21 cellular contexts compared by ENCODE assay signal in genomic region chr7:92729172-92729571, GRCh38.
DNase-seq lines count a peak whose midpoint lies in the region; ATAC-seq, FAIRE-seq and TF ChIP-seq lines count a peak whose summit lies in the region.
"Had no signal": no experiment of that assay in that cellular context is flagged by ENCODE, and none has a peak within 500 bp of the region (broad histone marks: within the 10 kb centered on the region; RNA-seq: fewer than 3 reads in every experiment).

No MANE protein-coding gene starts in this region.

- no peak overlapping the region for H3K4me3 ChIP-seq in breast epithelium
- H3K4me3 ChIP-seq in Panc1 (ENCODE audit: low read depth in 2 of 2, low read length in 2 of 2), result no peak overlapping the region
- H3K4me3 ChIP-seq in K562, result no peak overlapping the region
- no peak overlapping the region for H3K4me3 ChIP-seq in A673 (ENCODE audit: low read depth, low read length, poor library complexity, severe bottlenecking)
- no peak overlapping the region for H3K4me3 ChIP-seq in tibial artery
- H3K4me3 ChIP-seq: coronary artery had no signal

- peaks cover 47% of the 10 kb centered on the region; the same call in 2 of the 3 replicates for H3K79me2 ChIP-seq in K562 (ENCODE audit: control insufficient read depth, insufficient read depth, low read length)

- H3K27me3 Mint-ChIP-seq in MCF 10A (ENCODE audit: insufficient read depth, unreplicated experiment), result no peaks in the 10 kb centered on the region
- H3K27me3 Mint-ChIP-seq: brain; CD4-positive, alpha-beta T cell; memory B cell had no signal

- H3K4me1 ChIP-seq in breast epithelium, result no peaks in the 10 kb centered on the region
- H3K4me1 ChIP-seq in Panc1 (ENCODE audit: control insufficient read depth, insufficient read depth, low read length), result no peaks in the 10 kb centered on the region
- peaks cover 0 to 7% of the 10 kb centered on the region in 2 experiments; a peak in 2 of 5 replicates for H3K4me1 ChIP-seq in K562 (replicated peaks in 1 of 2; ENCODE audit: control insufficient read depth in 2 of 2, insufficient read depth in 2 of 2, low read length in 2 of 2)
- H3K4me1 ChIP-seq in A673 (ENCODE audit: insufficient read depth, low read length, poor library complexity, severe bottlenecking), result peaks cover 18% of the 10 kb centered on the region
- peaks cover 0 to 17% (median 0%) of the 10 kb centered on the region in 4 donors for H3K4me1 ChIP-seq in tibial artery

- H3K9ac ChIP-seq in K562 (ENCODE audit: insufficient read depth in 1 of 2, low read depth in 2 of 2, low read length in 2 of 2), result no peak overlapping the region

- TF ChIP-seq POLR2A in breast epithelium (IDR thresholded peaks at IDR 0.05), result no peak
- no peak for TF ChIP-seq POLR2A in K562 (conservative IDR thresholded peaks at IDR 0.05)

- H3K27ac ChIP-seq in breast epithelium (no peak overlapping the region), Panc1 (ENCODE audit: low read length) (0 out of 2 replicates have a peak overlapping the region, but pooled peaks have one; percentile 45), K562 (ENCODE audit: extremely low read depth, low read depth, low read length) (no peak overlapping the region), A673 (ENCODE audit: low read depth, low read length, poor library complexity, severe bottlenecking) (no peak overlapping the region), tibial artery (no peak overlapping the region)
- H3K27ac ChIP-seq: coronary artery had no signal

- no peak for TF ChIP-seq RAD21 in K562 (CRISPR knock-in tag; conservative IDR thresholded peaks at IDR 0.05 in 1 of 2, IDR thresholded peaks at IDR 0.05 in 1 of 2)

- TF ChIP-seq CTCF in MCF 10A (IDR thresholded peaks at IDR 0.05; ENCODE audit: unreplicated experiment), result no peak
- no peak for TF ChIP-seq CTCF in breast epithelium (IDR thresholded peaks at IDR 0.05)
- TF ChIP-seq CTCF in Panc1 (IDR thresholded peaks at IDR 0.05), result no peak
- no peak for TF ChIP-seq CTCF in K562 (IDR thresholded peaks at IDR 0.05 in 2 of 3, conservative IDR thresholded peaks at IDR 0.05 in 1 of 3; ENCODE audit: insufficient read depth in 2 of 3, low read depth in 1 of 3, low read length in 3 of 3)
- TF ChIP-seq CTCF in A673 (conservative IDR thresholded peaks at IDR 0.05; ENCODE audit: low read depth, low read length), result no peak
- TF ChIP-seq CTCF in tibial artery (IDR thresholded peaks at IDR 0.05), result no peak

- intact Hi-C loops in MCF 10A (cut with micrococcal nuclease), result no loop called here
- intact Hi-C loops in breast epithelium (cut with DNase I; ENCODE audit: low total_unique reads), result no loop called here
- intact Hi-C loops in Panc1 (cut with micrococcal nuclease; ENCODE audit: unreplicated experiment), result no loop called here
- intact Hi-C loops in K562 (cut with micrococcal nuclease), result no loop called here
- intact Hi-C loops in A673 (cut with micrococcal nuclease; ENCODE audit: unreplicated experiment), result no loop called here
- intact Hi-C loops in tibial artery (cut with DNase I; ENCODE audit: low total_unique reads), result no loop called here

- peaks cover 33% of the 10 kb centered on the region for H3K4me1 Mint-ChIP-seq in MCF 10A (ENCODE audit: insufficient read depth, unreplicated experiment)

- H3K36me3 ChIP-seq in breast epithelium (no peaks in the 10 kb centered on the region), Panc1 (ENCODE audit: control insufficient read depth, insufficient read depth, low read length) (0 out of 2 replicates have a peak, but pooled peaks cover 4% of the 10 kb centered on the region), K562 (ENCODE audit: control insufficient read depth, insufficient read depth, low read length) (peaks cover 33% of the 10 kb centered on the region), A673 (ENCODE audit: insufficient read depth, low read length, poor library complexity, severe bottlenecking) (no peaks in the 10 kb centered on the region), tibial artery (peaks cover 4 to 12% (median 10%) of the 10 kb centered on the region in 3 donors)

- H3K9me1 ChIP-seq in K562 (ENCODE audit: control insufficient read depth, insufficient read depth, low read length), result no peaks in the 10 kb centered on the region

- CTCF ChIA-PET in MCF 10A (lab: Yijun Ruan, JAX) (interaction anchor here (0.8 kb wide), 2 partner anchors 30 to 43 kb away, joined by 3 to 4 read pairs; no protein-coding TSS in a partner anchor), Panc1 (lab: Charles Lee) (interaction anchor here (0.6 kb wide), 1 partner anchor 118 kb away, joined by 5 read pairs; no protein-coding TSS in a partner anchor), K562 (lab: Yijun Ruan, JAX; ENCODE audit: low intra/inter-chr PET ratio) (no interaction called here), A673 (lab: Charles Lee) (no interaction called here)

- no peak overlapping the region for H2AFZ ChIP-seq in K562 (ENCODE audit: low read depth, low read length)

- H3K27ac Mint-ChIP-seq in MCF 10A (ENCODE audit: low read depth, unreplicated experiment), result peak overlapping the region; percentile 84
- H3K27ac Mint-ChIP-seq: CD4-positive, alpha-beta T cell; memory B cell had no signal

- FAIRE-seq in K562 (lab: Jason Lieb, UNC), result no peak
- FAIRE-seq: G401.6 had no signal

- in situ Hi-C loops in Panc1 (cut with HindIII; ENCODE audit: low pct_unique_long_range_greater_than_20kb, low sequenced_read_pairs) (no loop called here), K562 (cut with MboI) (no loop called here)

- peaks cover 24% of the 10 kb centered on the region for H3K36me3 Mint-ChIP-seq in MCF 10A (ENCODE audit: insufficient read depth, unreplicated experiment)

- H3K27me3 ChIP-seq in breast epithelium (no peaks in the 10 kb centered on the region), Panc1 (ENCODE audit: control insufficient read depth, insufficient read depth, low read length) (no peaks in the 10 kb centered on the region), K562 (ENCODE audit: control insufficient read depth in 2 of 2, insufficient read depth in 2 of 2, low read length in 2 of 2) (no peaks in the 10 kb centered on the region), A673 (replicated peaks; ENCODE audit: insufficient read depth, low read depth, low read length, poor library complexity) (no peaks in the 10 kb centered on the region), tibial artery (no peaks in the 10 kb centered on the region)

- H3K4me3 Mint-ChIP-seq in MCF 10A (ENCODE audit: unreplicated experiment), result no peak overlapping the region
- H3K4me3 Mint-ChIP-seq: brain; CD4-positive, alpha-beta T cell; memory B cell had no signal

- 75% methylated on average over 7 of the region's 7 CpGs for WGBS in K562 (ENCODE audit: insufficient coverage, low coverage, missing lambda C conversion rate)

- no peaks in the 10 kb centered on the region for H3K9me3 ChIP-seq in breast epithelium
- H3K9me3 ChIP-seq in Panc1 (ENCODE audit: control insufficient read depth, insufficient read depth, low read depth, low read length), result no peaks in the 10 kb centered on the region
- no peaks in the 10 kb centered on the region for H3K9me3 ChIP-seq in K562 (replicated peaks; ENCODE audit: control insufficient read depth, insufficient read depth, low read depth, low read length)
- H3K9me3 ChIP-seq in A673 (ENCODE audit: low read depth, low read length, poor library complexity, severe bottlenecking), result no peaks in the 10 kb centered on the region
- H3K9me3 ChIP-seq in tibial artery, result no peaks in the 10 kb centered on the region

- H3K9me3 Mint-ChIP-seq in MCF 10A (ENCODE audit: unreplicated experiment), result no peaks in the 10 kb centered on the region
- H3K9me3 Mint-ChIP-seq: brain; CD4-positive, alpha-beta T cell; memory B cell had no signal

- no peak for ATAC-seq in Panc1
- ATAC-seq in K562, result no peak
- no peak for ATAC-seq in GM21447 (IDR thresholded peaks at IDR 0.05; ENCODE audit: unreplicated experiment)

- peak; percentile 58; the same call in 1 of the 2 replicates for TF ChIP-seq EP300 in K562 (IDR thresholded peaks at IDR 0.05; ENCODE audit: low read length)

- POLR2A ChIA-PET in MCF 10A (lab: Yijun Ruan, JAX), result interaction anchor here (1.0 to 2.0 kb wide), 3 partner anchors 9 to 11 kb away, joined by 3 to 9 read pairs (median 5); no protein-coding TSS in a partner anchor
- POLR2A ChIA-PET in Panc1 (lab: Charles Lee), result interaction anchor here (0.6 kb wide), 1 partner anchor 18 kb away, joined by 6 read pairs; no protein-coding TSS in a partner anchor
- POLR2A ChIA-PET in K562 (lab: Yijun Ruan, JAX), result no interaction called here
- POLR2A ChIA-PET in A673 (lab: Charles Lee; ENCODE audit: low non-redundant PET), result no interaction called here

- no peak for DNase-seq in MCF 10A (ENCODE audit: unreplicated experiment)
- DNase-seq in breast epithelium (ENCODE audit: low spot score in 2 of 2), result no peak
- DNase-seq in Panc1 (ENCODE audit: low read depth, low spot score), result no peak
- no peak for DNase-seq in K562 (ENCODE audit: extremely low read depth in 1 of 4, low spot score in 3 of 4)
- no peak for DNase-seq in A673 (ENCODE audit: low spot score)
- no peak for DNase-seq in tibial artery
- DNase-seq: activated CD8-positive, alpha-beta memory T cell treated with anti-CD3 and anti-CD28 coated beads, Interleukin-2, amount 50 U/mL, for 4 hours; CD4-positive, alpha-beta T cell; DMS153; KG1; NCI-H1048; NCI-H2029; NCI-H345; NCI-H774; nucleus accumbens; SHP77 had no signal

- H3K4me2 ChIP-seq in K562 (ENCODE audit: insufficient read depth, low read length), result no peak overlapping the region

- no peaks in the 10 kb centered on the region for H4K20me1 ChIP-seq in K562 (replicated peaks; ENCODE audit: control insufficient read depth, insufficient read depth, low read length)

- BruUV-seq in MCF 10A (replicated peaks; lab: Mats Ljungman, UMichigan), result no TSS peak
- BruUV-seq in Panc1 (replicated peaks; lab: Mats Ljungman, UMichigan), result no TSS peak
- BruUV-seq in K562 (replicated peaks; lab: Mats Ljungman, UMichigan), result no TSS peak
- no TSS peak for BruUV-seq in A673 (replicated peaks; lab: Mats Ljungman, UMichigan)

TF ChIP-seq in K562, 482 proteins besides CTCF, POLR2A, EP300 and RAD21 (continues in another document):
- peak; percentile 71; the same call in 1 of the 2 replicates for TF ChIP-seq ATF4 (CRISPR knock-in tag; IDR thresholded peaks at IDR 0.05)
- 0 out of 2 replicates have a peak, but pooled peaks have one; percentile 6 for TF ChIP-seq GABPA (tag; conservative IDR thresholded peaks at IDR 0.05; ENCODE audit: low read depth)
- TF ChIP-seq MIER1 (IDR thresholded peaks at IDR 0.05; ENCODE audit: low read depth), result no peak
- TF ChIP-seq STAT5A (IDR thresholded peaks at IDR 0.05; ENCODE audit: borderline replicate concordance, low read length), result no peak
- TF ChIP-seq ARID2 (IDR thresholded peaks at IDR 0.05), result no peak

Comparison
In these comparisons a context has a peak if more than half of its experiments do, and no peak if none do; other contexts are left out.
1. CTCF ChIA-PET loops: an anchor here in MCF 10A (0.8 kb wide) and Panc1 (0.6 kb wide); none called in K562 and A673.
2. POLR2A ChIA-PET loops: an anchor here in MCF 10A (1.0 to 2.0 kb wide) and Panc1 (0.6 kb wide); none called in K562 and A673.